17 cellular contexts compared by ENCODE assay signal in the genomic region with DNA sequence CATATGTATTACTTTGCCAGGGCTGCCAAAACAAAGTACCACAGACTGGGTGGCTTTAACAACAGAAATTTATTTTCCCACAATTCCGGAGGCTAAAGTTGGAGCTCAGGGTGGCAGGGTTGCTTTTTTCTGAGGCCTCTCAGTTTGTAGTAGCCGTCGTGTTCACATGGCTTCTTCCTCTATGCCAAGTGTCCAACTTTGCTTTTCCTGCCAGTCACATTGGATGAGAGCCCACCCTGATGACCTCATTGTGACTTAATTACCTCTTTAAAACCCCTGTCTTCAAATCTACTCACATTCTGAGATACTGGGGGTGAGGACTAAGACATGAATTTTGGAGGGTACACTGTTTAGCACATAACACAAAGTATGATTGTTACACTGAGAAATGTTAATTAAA. TPM values are rescaled to one million over a fixed set of nuclear protein-coding genes. Genes with fewer than 3 reads are reported as not detected.
A peak's percentile ranks its signal among the peaks of the same experiment; 100 is the strongest.
DNase-seq lines count a peak whose midpoint lies in the region; ATAC-seq, FAIRE-seq and TF ChIP-seq lines count a peak whose summit lies in the region.
"Had no signal": no experiment of that assay in that cellular context is flagged by ENCODE, and none has a peak within 500 bp of the region (broad histone marks: within the 10 kb centered on the region; RNA-seq: fewer than 3 reads in every experiment).

No MANE protein-coding gene starts in this region.

- H3K79me2 ChIP-seq in Loucy (ENCODE audit: insufficient read depth, low read length), result no peaks in the 10 kb centered on the region

- H3K9me3 ChIP-seq in Loucy (ENCODE audit: insufficient read depth, low read depth, low read length), result no peaks in the 10 kb centered on the region
- no peaks in the 10 kb centered on the region for H3K9me3 ChIP-seq in heart right ventricle

- DNase-seq in astrocyte of the hippocampus (ENCODE audit: low read depth, low spot score) (peak; percentile 66), heart right ventricle (peak in 1 of 2 donors; percentile 37), pons (ENCODE audit: low spot score) (peak; percentile 50), kidney glomerular epithelial cell (lab: John Stamatoyannopoulos, UW) (no peak), HTR-8/SVneo (ENCODE audit: insufficient read length, low spot score) (no peak)
- DNase-seq: CD8-positive, alpha-beta T cell; GOT3; Kasumi-1; NCI-H1417 treated with DMSO at 0.1 percent for 48 hours; NCI-H2081; NCI-H526 treated with DMSO at 0.1 percent for 48 hours; SHP77 had no signal

- H3F3A ChIP-seq in Loucy (ENCODE audit: low read depth), result no peaks in the 10 kb centered on the region

- H3K4me1 ChIP-seq in Loucy (ENCODE audit: insufficient read depth, low read length, poor library complexity, severe bottlenecking), result peaks cover 20% of the 10 kb centered on the region
- H3K4me1 ChIP-seq in heart right ventricle, result peaks cover 0 to 21% (median 15%) of the 10 kb centered on the region in 9 donors

- H3K27me3 ChIP-seq in Loucy (ENCODE audit: insufficient read depth, low read length, poor library complexity, severe bottlenecking) (no peaks in the 10 kb centered on the region), heart right ventricle (no peaks in the 10 kb centered on the region)

- H3K9ac ChIP-seq in Loucy (ENCODE audit: low read depth, low read length, poor library complexity, severe bottlenecking), result no peak overlapping the region

- WGBS in heart right ventricle, 2 donors, result 37 to 44% methylated on average over 3 of the region's 3 CpGs

- peak overlapping the region in 9 of 10 donors; percentile 10 to 70 (median 44) for H3K27ac ChIP-seq in heart right ventricle

- no peak overlapping the region; the same call in 1 of the 2 replicates for H2AFZ ChIP-seq in Loucy (ENCODE audit: low read length)

- ATAC-seq in heart right ventricle (peak; percentile 25 to 79 (median 64)), SK-N-SH treated with all-trans-retinoic acid at 6 μM for 48 hours (no peak)
- ATAC-seq: CD8-positive, alpha-beta T cell; Panc1 had no signal

- intact Hi-C loops in heart right ventricle (cut with DNase I), result no loop called here

- no peak overlapping the region for H3K4me3 ChIP-seq in Loucy (ENCODE audit: low read length, poor library complexity, severe bottlenecking)
- H3K4me3 ChIP-seq in heart right ventricle, result no peak overlapping the region

- H3K9me2 ChIP-seq in Loucy (replicated peaks; ENCODE audit: low read depth, low read length), result no peaks in the 10 kb centered on the region

- TF ChIP-seq CTCF in Loucy (conservative IDR thresholded peaks at IDR 0.05; ENCODE audit: low read length) (no peak), heart right ventricle (IDR thresholded peaks at IDR 0.05) (no peak)

- peak overlapping the region; percentile 55 for H3K4me2 ChIP-seq in Loucy (ENCODE audit: low read depth, low read length, poor library complexity, severe bottlenecking)

- H3K36me3 ChIP-seq in Loucy (ENCODE audit: insufficient read depth, low read length) (peaks cover 5% of the 10 kb centered on the region; the same call in 1 of the 2 replicates), heart right ventricle (peaks cover 0 to 96% (median 53%) of the 10 kb centered on the region in 9 donors)

- no peak for FAIRE-seq in HTR-8/SVneo (lab: Jason Lieb, UNC)

- H4K20me1 ChIP-seq in Loucy (ENCODE audit: insufficient read depth, low read length, poor library complexity, severe bottlenecking), result no peaks in the 10 kb centered on the region

TF ChIP-seq in SK-N-SH treated with all-trans-retinoic acid at 6 μM for 48 hours, 23 proteins besides CTCF, POLR2A, EP300 and RAD21:
- TF ChIP-seq PPARA (CRISPR knock-in tag; IDR thresholded peaks at IDR 0.05; ENCODE audit: borderline replicate concordance) (no peak), ZFP3 (CRISPR knock-in tag; IDR thresholded peaks at IDR 0.05) (no peak), ZFP30 (CRISPR knock-in tag; IDR thresholded peaks at IDR 0.05) (no peak), OSR1 (CRISPR knock-in tag; IDR thresholded peaks at IDR 0.05) (no peak), BACH2 (CRISPR knock-in tag; IDR thresholded peaks at IDR 0.05; ENCODE audit: borderline replicate concordance) (no peak), SNAI2 (CRISPR knock-in tag; IDR thresholded peaks at IDR 0.05) (no peak)
- TF ChIP-seq, protein P1, sequence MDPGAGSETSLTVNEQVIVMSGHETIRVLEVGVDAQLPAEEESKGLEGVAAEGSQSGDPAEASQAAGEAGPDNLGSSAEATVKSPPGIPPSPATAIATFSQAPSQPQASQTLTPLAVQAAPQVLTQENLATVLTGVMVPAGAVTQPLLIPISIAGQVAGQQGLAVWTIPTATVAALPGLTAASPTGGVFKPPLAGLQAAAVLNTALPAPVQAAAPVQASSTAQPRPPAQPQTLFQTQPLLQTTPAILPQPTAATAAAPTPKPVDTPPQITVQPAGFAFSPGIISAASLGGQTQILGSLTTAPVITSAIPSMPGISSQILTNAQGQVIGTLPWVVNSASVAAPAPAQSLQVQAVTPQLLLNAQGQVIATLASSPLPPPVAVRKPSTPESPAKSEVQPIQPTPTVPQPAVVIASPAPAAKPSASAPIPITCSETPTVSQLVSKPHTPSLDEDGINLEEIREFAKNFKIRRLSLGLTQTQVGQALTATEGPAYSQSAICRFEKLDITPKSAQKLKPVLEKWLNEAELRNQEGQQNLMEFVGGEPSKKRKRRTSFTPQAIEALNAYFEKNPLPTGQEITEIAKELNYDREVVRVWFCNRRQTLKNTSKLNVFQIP (CRISPR knock-in tag; IDR thresholded peaks at IDR 0.05; ENCODE audit: borderline replicate concordance, low read depth), result no peak
- TF ChIP-seq, protein P2, sequence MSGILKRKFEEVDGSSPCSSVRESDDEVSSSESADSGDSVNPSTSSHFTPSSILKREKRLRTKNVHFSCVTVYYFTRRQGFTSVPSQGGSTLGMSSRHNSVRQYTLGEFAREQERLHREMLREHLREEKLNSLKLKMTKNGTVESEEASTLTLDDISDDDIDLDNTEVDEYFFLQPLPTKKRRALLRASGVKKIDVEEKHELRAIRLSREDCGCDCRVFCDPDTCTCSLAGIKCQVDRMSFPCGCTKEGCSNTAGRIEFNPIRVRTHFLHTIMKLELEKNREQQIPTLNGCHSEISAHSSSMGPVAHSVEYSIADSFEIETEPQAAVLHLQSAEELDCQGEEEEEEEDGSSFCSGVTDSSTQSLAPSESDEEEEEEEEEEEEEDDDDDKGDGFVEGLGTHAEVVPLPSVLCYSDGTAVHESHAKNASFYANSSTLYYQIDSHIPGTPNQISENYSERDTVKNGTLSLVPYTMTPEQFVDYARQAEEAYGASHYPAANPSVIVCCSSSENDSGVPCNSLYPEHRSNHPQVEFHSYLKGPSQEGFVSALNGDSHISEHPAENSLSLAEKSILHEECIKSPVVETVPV (CRISPR knock-in tag; IDR thresholded peaks at IDR 0.05), result no peak

RNA-seq across cellular contexts. Expression of gene ECT2L, which starts 9.9 kb away (rescaled TPM):
- 1 to 10 TPM; 1.2 to 9.9 (median 4.0) TPM for total RNA-seq in heart right ventricle
- polyA plus RNA-seq in heart right ventricle, result 1 to 10 TPM in 1 of 2 donors, under 1 TPM in 1; 0.28 to 1.2 TPM
- total RNA-seq: CD8-positive, alpha-beta T cell; Daoy had no signal
- polyA plus RNA-seq: BJ had no signal

RNA-seq across cellular contexts. Expression of gene CCDC28A, which starts 12.4 kb away (rescaled TPM):
- 10 to 100 TPM in 3 of 10 donors, 1 to 10 TPM in 7; 4.9 to 15.6 (median 9.5) TPM for total RNA-seq in heart right ventricle
- 10 to 100 TPM in 1 of 2 donors, 1 to 10 TPM in 1; 7.9 to 25.4 TPM for polyA plus RNA-seq in heart right ventricle

Comparison
In these comparisons a context has a peak if more than half of its experiments do, and no peak if none do; other contexts are left out.
1. DNase-seq: peak in astrocyte of the hippocampus (single experiment) and pons (single experiment); none in kidney glomerular epithelial cell (single experiment) and HTR-8/SVneo (single experiment).